In genomic region chr6:110980648-110981047, GRCh38 we compare ENCODE assay signal across 10 cellular contexts. TPM values are rescaled to one million over a fixed set of nuclear protein-coding genes. Genes with fewer than 3 reads are reported as not detected.
DNase-seq lines count a peak whose midpoint lies in the region; ATAC-seq, FAIRE-seq and TF ChIP-seq lines count a peak whose summit lies in the region.
"Had no signal": no experiment of that assay in that cellular context is flagged by ENCODE, and none has a peak within 500 bp of the region (broad histone marks: within the 10 kb centered on the region; RNA-seq: fewer than 3 reads in every experiment).

No MANE protein-coding gene starts in this region.

- no peak overlapping the region for H3K23ac ChIP-seq in H1 (ENCODE audit: insufficient read length)

- H3K36me3 ChIP-seq in PC-9 (ENCODE audit: low read depth) (peaks cover 14% of the 10 kb centered on the region; the same call in 1 of the 2 replicates), H1 (ENCODE audit: control insufficient read depth in 2 of 4, insufficient read depth in 4 of 4, low read length in 3 of 4) (peaks cover 3 to 8% (median 5%) of the 10 kb centered on the region in 4 experiments; a peak in 5 of 8 replicates), parathyroid adenoma (ENCODE audit: control insufficient read depth, insufficient read depth, low read length) (no peaks in the 10 kb centered on the region)

- no peak overlapping the region for H2BK120ac ChIP-seq in H1 (replicated peaks; ENCODE audit: low read depth, low read length)

- TF ChIP-seq CTCF in GM12865 (IDR thresholded peaks at IDR 0.05; ENCODE audit: insufficient read depth, low read depth, low read length, missing control alignments) (no peak), PC-9 (conservative IDR thresholded peaks at IDR 0.05) (no peak), H1 (IDR thresholded peaks at IDR 0.05; ENCODE audit: control extremely low read depth in 1 of 3, insufficient read depth in 1 of 3, low read depth in 1 of 3, low read length in 3 of 3) (no peak), parathyroid adenoma (IDR thresholded peaks at IDR 0.05) (no peak)

- no peak overlapping the region for H2AFZ ChIP-seq in PC-9
- H2AFZ ChIP-seq in H1 (ENCODE audit: low read length), result no peak overlapping the region
- peak overlapping the region; percentile 100 for H2AFZ ChIP-seq in parathyroid adenoma

- no peak overlapping the region for H4K91ac ChIP-seq in H1 (replicated peaks; ENCODE audit: insufficient read length, low read length)

- H3K4me2 ChIP-seq in PC-9, result peak overlapping the region; percentile 97
- H3K4me2 ChIP-seq in H1 (ENCODE audit: insufficient read depth in 1 of 2, low read depth in 2 of 2, low read length in 2 of 2), result peak overlapping the region; percentile 66 to 78; a peak in 3 of 4 replicates
- no peak overlapping the region for H3K4me2 ChIP-seq in parathyroid adenoma (ENCODE audit: low read length)

- no peak overlapping the region for H3K18ac ChIP-seq in H1 (ENCODE audit: extremely low read depth, low read length)

- H3F3A ChIP-seq in PC-9 (ENCODE audit: insufficient read depth, low read depth), result peaks cover 6% of the 10 kb centered on the region

- DNase-seq in GM12865 (ENCODE audit: low read depth) (no peak), PC-9 (no peak), H1 (ENCODE audit: low read depth in 1 of 2, low spot score in 2 of 2) (no peak), AG20443 (ENCODE audit: low spot score) (no peak)
- no peak for DNase-seq in activated effector memory CD4-positive, alpha-beta T cell treated with Interleukin-2 at 50 U/mL for 16 hours
- DNase-seq: activated CD4-positive, alpha-beta T cell treated with anti-CD3 and anti-CD28 coated beads for 48 hours; effector memory CD4-positive, alpha-beta T cell had no signal

- TF ChIP-seq RAD21 in H1 (IDR thresholded peaks at IDR 0.05 in 1 of 2, conservative IDR thresholded peaks at IDR 0.05 in 1 of 2; ENCODE audit: low read depth in 2 of 2, low read length in 2 of 2), result no peak

- peaks cover 3% of the 10 kb centered on the region; the same call in 1 of the 2 replicates for H3K79me1 ChIP-seq in H1 (ENCODE audit: low read depth, low read length)

- no peak overlapping the region for H3K4ac ChIP-seq in H1 (replicated peaks; ENCODE audit: insufficient read length, low read depth, low read length)

- H3K14ac ChIP-seq in H1 (ENCODE audit: insufficient read length), result no peak overlapping the region

- no peak overlapping the region for H3K27ac ChIP-seq in PC-9
- H3K27ac ChIP-seq in H1 (ENCODE audit: low read depth, low read length), result no peak overlapping the region
- H3K27ac ChIP-seq in parathyroid adenoma, result no peak overlapping the region

- CTCF ChIA-PET in PC-9 (lab: Charles Lee) (no interaction called here), H1 (lab: Charles Lee; ENCODE audit: partially characterized antibody) (interaction anchor here (0.6 kb wide), 1 partner anchor 217 kb away, joined by 3 read pairs; no protein-coding TSS in a partner anchor)

- no peak for ATAC-seq in GM18511 (IDR thresholded peaks at IDR 0.05; ENCODE audit: unreplicated experiment)

- no peak overlapping the region for H2AK5ac ChIP-seq in H1 (ENCODE audit: low read depth, low read length)

- H2BK20ac ChIP-seq in H1 (ENCODE audit: low read length), result no peak overlapping the region

- H3K23me2 ChIP-seq in H1 (ENCODE audit: low read depth, low read length), result peaks cover 6% of the 10 kb centered on the region

- 95% methylated on average over 9 of the region's 9 CpGs; no CpG with 5 or more reads in 1 of the 2 experiments for WGBS in H1 (ENCODE audit: extremely low coverage in 1 of 2, insufficient coverage in 1 of 2, insufficient read length in 1 of 2, insufficient replicate concordance in 2 of 2, low coverage in 1 of 2, low lambda C conversion rate in 2 of 2, missing lambda C conversion rate in 1 of 2), 2 experiments

- no peak overlapping the region for H2BK12ac ChIP-seq in H1 (ENCODE audit: low read depth, low read length)

- H4K5ac ChIP-seq in H1 (ENCODE audit: insufficient read length, low read depth, low read length), result no peak overlapping the region

- H3K9me3 ChIP-seq in PC-9 (ENCODE audit: insufficient read depth, low read depth) (no peaks in the 10 kb centered on the region), H1 (ENCODE audit: insufficient read depth in 2 of 2, low read depth in 1 of 2, low read length in 1 of 2) (no peaks in the 10 kb centered on the region; a peak in 1 of 4 replicates), parathyroid adenoma (ENCODE audit: control insufficient read depth, low read length) (no peaks in the 10 kb centered on the region)

- no peaks in the 10 kb centered on the region for H3K27me3 ChIP-seq in PC-9 (ENCODE audit: insufficient read depth, low read depth)
- no peaks in the 10 kb centered on the region for H3K27me3 ChIP-seq in H1 (replicated peaks in 1 of 4; ENCODE audit: control insufficient read depth in 3 of 4, extremely low read depth in 1 of 4, insufficient read depth in 3 of 4, low read length in 3 of 4)
- no peaks in the 10 kb centered on the region for H3K27me3 ChIP-seq in parathyroid adenoma (ENCODE audit: control insufficient read depth, insufficient read depth, low read length)

- H3K9ac ChIP-seq in H1 (replicated peaks in 1 of 4; ENCODE audit: extremely low read depth in 1 of 4, low read depth in 3 of 4, low read length in 3 of 4) (no peak overlapping the region), parathyroid adenoma (no peak overlapping the region)

- H3K79me2 ChIP-seq in PC-9 (ENCODE audit: low read depth), result peaks cover 74% of the 10 kb centered on the region
- peaks cover 16 to 39% of the 10 kb centered on the region in 2 experiments for H3K79me2 ChIP-seq in H1 (ENCODE audit: control insufficient read depth in 1 of 2, insufficient read depth in 2 of 2, low read length in 2 of 2)
- H3K79me2 ChIP-seq in parathyroid adenoma, result peaks cover 5% of the 10 kb centered on the region

- no peak for FAIRE-seq in H1 (lab: Jason Lieb, UNC)
- FAIRE-seq: HTR-8/SVneo had no signal

- H4K8ac ChIP-seq in H1 (ENCODE audit: extremely low read depth, insufficient read depth, low read length), result no peak overlapping the region

- H2BK5ac ChIP-seq in H1 (ENCODE audit: low read depth, low read length), result no peak overlapping the region

- TF ChIP-seq POLR2A in H1 (IDR thresholded peaks at IDR 0.05; ENCODE audit: control extremely low read depth in 1 of 2, low read depth in 2 of 2, low read length in 2 of 2), result no peak

- peaks cover 9% of the 10 kb centered on the region; the same call in 1 of the 2 replicates for H3K4me1 ChIP-seq in PC-9 (replicated peaks; ENCODE audit: insufficient read depth)
- H3K4me1 ChIP-seq in H1 (replicated peaks in 1 of 4; ENCODE audit: control insufficient read depth in 3 of 4, insufficient read depth in 4 of 4, low read length in 3 of 4), result no peaks in the 10 kb centered on the region
- peaks cover 4% of the 10 kb centered on the region for H3K4me1 ChIP-seq in parathyroid adenoma

- H3K4me3 ChIP-seq in GM12865 (ENCODE audit: low read depth, low read length) (peak overlapping the region; percentile 86), PC-9 (peak overlapping the region; percentile 87), H1 (ENCODE audit: extremely low read depth in 1 of 4, insufficient read depth in 2 of 4, low read depth in 3 of 4, low read length in 4 of 4) (peak overlapping the region in 2 of 4 experiments; percentile 75 to 96; a peak in 3 of 8 replicates), parathyroid adenoma (ENCODE audit: low read depth, low read length) (no peak overlapping the region)

- H4K20me1 ChIP-seq in PC-9 (ENCODE audit: insufficient read depth), result peaks cover 13% of the 10 kb centered on the region; the same call in 1 of the 2 replicates
- no peaks in the 10 kb centered on the region for H4K20me1 ChIP-seq in H1 (replicated peaks in 1 of 2; ENCODE audit: control insufficient read depth in 1 of 2, insufficient read depth in 2 of 2, low read length in 2 of 2)

- H3K9me2 ChIP-seq in PC-9 (ENCODE audit: insufficient read depth), result no peaks in the 10 kb centered on the region

- TF ChIP-seq EP300 in H1 (IDR thresholded peaks at IDR 0.05; ENCODE audit: borderline replicate concordance in 1 of 2, low read depth in 2 of 2, low read length in 2 of 2), result no peak

- intact Hi-C loops in PC-9 (cut with micrococcal nuclease; ENCODE audit: unreplicated experiment), result loop anchor here (1.0 kb wide), 1 partner anchor 298 kb away; no protein-coding TSS in a partner anchor

- no peak overlapping the region for H3K56ac ChIP-seq in H1 (replicated peaks; ENCODE audit: insufficient read length, low read depth, low read length)

- H2BK15ac ChIP-seq in H1 (ENCODE audit: low read length), result no peak overlapping the region

- no TSS peak for BruUV-seq in PC-9 (replicated peaks; lab: Mats Ljungman, UMichigan)

- POLR2A ChIA-PET in PC-9 (lab: Charles Lee; ENCODE audit: unreplicated experiment) (no interaction called here), H1 (lab: Charles Lee; ENCODE audit: partially characterized antibody) (interaction anchor here (0.6 to 3.6 kb wide), 3 partner anchors 8 to 22 kb away, joined by 3 to 36 read pairs (median 7); partner anchors contain the start of gene GTF3C6)

TF ChIP-seq in H1, 55 proteins besides CTCF, POLR2A, EP300 and RAD21 (continues in another document):
- TF ChIP-seq POLR2AphosphoS5 (IDR thresholded peaks at IDR 0.05; ENCODE audit: low read depth, low read length) (no peak), MAFK (IDR thresholded peaks at IDR 0.05; ENCODE audit: low read depth, low read length) (no peak), SIN3A (conservative IDR thresholded peaks at IDR 0.05 in 1 of 2, IDR thresholded peaks at IDR 0.05 in 1 of 2; ENCODE audit: low read depth in 1 of 2, low read length in 2 of 2) (no peak)

RNA-seq across cellular contexts. Expression of gene RPF2, which starts 1.2 kb away (rescaled TPM):
- total RNA-seq in PC-9 (2021), result 24.7 and 25.6 TPM in 2 replicates
- 64.1 and 66.9 TPM in 2 replicates for total RNA-seq in H1 (2021; fragmentation: NEBNext Ultra II Directional; extraction: Animal tissue kit (Norgen Biotek cat#: 25700))
- polyA plus RNA-seq in H1 (2011; rRNA removed), result 11.3 and 22.8 TPM in 2 replicates
- 24.8 TPM for polyA plus RNA-seq in H1 (2011; cell fraction: cytosol; rRNA removed)
- 7.2 TPM for polyA plus RNA-seq in H1 (2011; cell fraction: nucleus; rRNA removed)
- 20.2 to 45.5 TPM (median 21.4 TPM) in 4 replicates for polyA plus RNA-seq in H1 (2012, experiment 1 of 2)
- 7.6 TPM for polyA plus RNA-seq in H1 (2012, experiment 2 of 2)
- polyA plus RNA-seq in H1 (2013, experiment 1 of 2), result 72.4 TPM
- 75.4 TPM for polyA plus RNA-seq in H1 (2013, experiment 2 of 2)
- 12.2 and 13.8 TPM in 2 replicates for polyA minus RNA-seq in H1 (2011; rRNA and poly(A)+ RNA removed)
- 10.6 TPM for polyA minus RNA-seq in H1 (2011; cell fraction: cytosol; rRNA and poly(A)+ RNA removed)
- 25.2 TPM for polyA minus RNA-seq in H1 (2011; cell fraction: nucleus; rRNA and poly(A)+ RNA removed)

RNA-seq across cellular contexts. Expression of gene GTF3C6, which starts 22.1 kb away (rescaled TPM):
- 27.9 and 28.5 TPM in 2 replicates for total RNA-seq in PC-9 (2021)
- 87.4 and 93.9 TPM in 2 replicates for total RNA-seq in H1 (2021; fragmentation: NEBNext Ultra II Directional; extraction: Animal tissue kit (Norgen Biotek cat#: 25700))
- 7.4 and 13.1 TPM in 2 replicates for polyA plus RNA-seq in H1 (2011; rRNA removed)
- 32.2 TPM for polyA plus RNA-seq in H1 (2011; cell fraction: cytosol; rRNA removed)
- 2.5 TPM for polyA plus RNA-seq in H1 (2011; cell fraction: nucleus; rRNA removed)
- 60.2 to 104 TPM (median 72.7 TPM) in 4 replicates for polyA plus RNA-seq in H1 (2012, experiment 1 of 2)
- 44.6 TPM for polyA plus RNA-seq in H1 (2012, experiment 2 of 2)
- 67.9 TPM for polyA plus RNA-seq in H1 (2013, experiment 1 of 2)
- polyA plus RNA-seq in H1 (2013, experiment 2 of 2), result 71.1 TPM
- 1.7 and 2.1 TPM in 2 replicates for polyA minus RNA-seq in H1 (2011; rRNA and poly(A)+ RNA removed)
- polyA minus RNA-seq in H1 (2011; cell fraction: cytosol; rRNA and poly(A)+ RNA removed), result 14.6 TPM
- 5.2 TPM for polyA minus RNA-seq in H1 (2011; cell fraction: nucleus; rRNA and poly(A)+ RNA removed)
